13 cellular contexts compared by ENCODE assay signal in the genomic region with DNA sequence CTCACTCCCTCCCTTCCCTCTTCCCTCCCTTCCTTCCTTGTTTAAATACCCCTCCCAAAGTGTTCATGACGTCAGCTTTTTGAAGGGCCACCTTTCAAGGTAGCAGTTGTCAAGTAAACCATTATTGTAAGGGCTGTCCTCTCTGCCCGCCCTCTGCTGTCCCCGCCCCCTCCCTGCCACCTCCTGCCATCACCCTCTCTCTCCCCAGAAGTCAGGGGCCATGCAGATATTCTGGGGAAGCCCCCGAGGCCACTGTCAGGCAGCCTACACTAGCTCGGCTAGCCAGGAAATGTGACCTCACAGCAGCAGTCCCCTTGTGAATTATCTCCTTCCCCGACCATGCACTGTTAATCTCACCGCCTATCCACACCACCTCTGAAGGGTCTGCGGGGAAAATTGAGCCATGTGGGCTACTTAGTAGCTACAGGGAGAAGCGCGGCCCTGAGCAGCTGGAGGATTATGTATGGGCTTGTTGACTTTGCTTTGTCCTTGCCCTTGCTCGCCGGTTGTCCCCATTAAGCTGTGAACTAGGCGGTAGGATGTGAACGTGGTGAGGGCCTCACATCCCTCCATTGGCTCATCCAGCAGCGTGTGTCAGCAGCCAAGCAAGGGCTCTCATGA. TPM values are rescaled to one million over a fixed set of nuclear protein-coding genes. Genes with fewer than 3 reads are reported as not detected.
DNase-seq lines count a peak whose midpoint lies in the region; ATAC-seq and TF ChIP-seq lines count a peak whose summit lies in the region.
"Had no signal": no experiment of that assay in that cellular context is flagged by ENCODE, and none has a peak within 500 bp of the region (broad histone marks: within the 10 kb centered on the region; RNA-seq: fewer than 3 reads in every experiment).

No MANE protein-coding gene starts in this region.

- no peaks in the 10 kb centered on the region for H3K36me3 ChIP-seq in BE2C
- no peaks in the 10 kb centered on the region for H3K36me3 ChIP-seq in A673 (ENCODE audit: insufficient read depth, low read length, poor library complexity, severe bottlenecking)
- H3K36me3 ChIP-seq: transverse colon had no signal

- H3K4me3 ChIP-seq in BE2C (ENCODE audit: low read depth, low read length) (no peak overlapping the region), A673 (ENCODE audit: low read depth, low read length, poor library complexity, severe bottlenecking) (no peak overlapping the region)
- H3K4me3 ChIP-seq: transverse colon had no signal

- no peak overlapping the region for H2BK5ac ChIP-seq in H9 (ENCODE audit: insufficient read length, low read length)

- H3K4me3 Mint-ChIP-seq in H9, result no peak overlapping the region; a peak in 1 of 5 replicates
- H3K4me3 Mint-ChIP-seq: activated naive CD4-positive, alpha-beta T cell treated with anti-CD3 and anti-CD28 coated beads, Interleukin-2, amount 10 ng/mL, durations not matched to agents 7 days and 5 days had no signal

- DNase-seq in BE2C (peak; percentile 34), H9 (peak; percentile 77), NCI-H748 treated with DMSO at 0.1 percent for 48 hours (lab: John Stamatoyannopoulos, UW) (peak; percentile 29), left colon (no peak), activated gamma-delta T cell (lab: John Stamatoyannopoulos, UW) (no peak), HEK293T (ENCODE audit: extremely low spot score) (no peak), A673 (ENCODE audit: low spot score) (no peak)
- DNase-seq: activated naive CD4-positive, alpha-beta T cell treated with anti-CD3 and anti-CD28 coated beads, Interleukin-2, amount 10 ng/mL, durations not matched to agents 7 days and 5 days; C1 segment of cervical spinal cord; foreskin keratinocyte; NCI-H1930; transverse colon had no signal

- H3K9me3 ChIP-seq in BE2C, result no peaks in the 10 kb centered on the region; the same call in 1 of the 2 replicates
- H3K9me3 ChIP-seq in H9 (ENCODE audit: control insufficient read depth, low read depth, low read length), result no peaks in the 10 kb centered on the region
- H3K9me3 ChIP-seq in A673 (ENCODE audit: low read depth, low read length, poor library complexity, severe bottlenecking), result no peaks in the 10 kb centered on the region
- H3K9me3 ChIP-seq: transverse colon had no signal

- H3K4me1 ChIP-seq in BE2C, result no peaks in the 10 kb centered on the region
- H3K4me1 ChIP-seq in H9 (ENCODE audit: insufficient read depth, low read length), result peaks cover 2% of the 10 kb centered on the region; the same call in 1 of the 2 replicates
- no peaks in the 10 kb centered on the region for H3K4me1 ChIP-seq in A673 (ENCODE audit: insufficient read depth, low read length, poor library complexity, severe bottlenecking)

- H3K23me2 ChIP-seq in H9 (ENCODE audit: insufficient read length, low read depth, low read length, poor library complexity, severe bottlenecking), result no peaks in the 10 kb centered on the region

- H4K8ac ChIP-seq in H9 (replicated peaks; ENCODE audit: insufficient read length, low read depth, low read length), result no peak overlapping the region

- no peak overlapping the region for H3K56ac ChIP-seq in H9 (ENCODE audit: insufficient read length, low read depth, low read length)

- no CpG with 5 or more reads among the region's 15 CpGs for WGBS in H9 (ENCODE audit: extremely low coverage, insufficient read length, low lambda C conversion rate)

- no peaks in the 10 kb centered on the region for H3K9me3 Mint-ChIP-seq in H9
- H3K9me3 Mint-ChIP-seq: activated naive CD4-positive, alpha-beta T cell treated with anti-CD3 and anti-CD28 coated beads, Interleukin-2, amount 10 ng/mL, durations not matched to agents 7 days and 5 days had no signal

- no peak overlapping the region for H2BK120ac ChIP-seq in H9 (ENCODE audit: low read depth, low read length, poor library complexity, severe bottlenecking)

- peaks cover 46 to 71% of the 10 kb centered on the region in 2 experiments for H3K4me1 Mint-ChIP-seq in H9
- H3K4me1 Mint-ChIP-seq: activated naive CD4-positive, alpha-beta T cell treated with anti-CD3 and anti-CD28 coated beads, Interleukin-2, amount 10 ng/mL, durations not matched to agents 7 days and 5 days had no signal

- peaks cover 20% of the 10 kb centered on the region for H3K27me3 Mint-ChIP-seq in H9 (ENCODE audit: low read depth)

- H3T11ph ChIP-seq in H9 (ENCODE audit: low read length), result no peak overlapping the region

- intact Hi-C loops in left colon (cut with DNase I, micrococcal nuclease) (no loop called here), A673 (cut with micrococcal nuclease; ENCODE audit: unreplicated experiment) (no loop called here)

- no peak overlapping the region for H2BK15ac ChIP-seq in H9 (ENCODE audit: low read depth, low read length)

- H3K18ac ChIP-seq in H9 (ENCODE audit: insufficient read length, low read depth, low read length), result no peak overlapping the region

- H2BK20ac ChIP-seq in H9 (ENCODE audit: low read depth, low read length, poor library complexity, severe bottlenecking), result no peak overlapping the region

- TF ChIP-seq CTCF in BE2C (IDR thresholded peaks at IDR 0.05; ENCODE audit: low read depth, low read length) (no peak), H9 (conservative IDR thresholded peaks at IDR 0.05) (no peak), A673 (conservative IDR thresholded peaks at IDR 0.05; ENCODE audit: low read depth, low read length) (no peak)

- no peaks in the 10 kb centered on the region for H3K79me2 ChIP-seq in H9 (ENCODE audit: insufficient read depth, low read length)

- BruUV-seq in A673 (replicated peaks; lab: Mats Ljungman, UMichigan), result no TSS peak

- no peak overlapping the region for H3K4ac ChIP-seq in H9 (ENCODE audit: low read depth, low read length)

- H4K5ac ChIP-seq in H9 (ENCODE audit: insufficient read length, low read depth, low read length), result no peak overlapping the region

- peak overlapping the region; percentile 1 for H3K4me2 ChIP-seq in H9 (ENCODE audit: insufficient read depth, insufficient read length, low read length)

- peak; percentile 10 for ATAC-seq in left colon
- ATAC-seq in GM19324 (IDR thresholded peaks at IDR 0.05; ENCODE audit: low FRiP score, unreplicated experiment), result no peak
- ATAC-seq: foreskin keratinocyte had no signal

- peak overlapping the region; percentile 30 to 57 (median 53); a peak in 3 of 7 replicates for H3K27ac Mint-ChIP-seq in H9
- H3K27ac Mint-ChIP-seq: activated naive CD4-positive, alpha-beta T cell treated with anti-CD3 and anti-CD28 coated beads, Interleukin-2, amount 10 ng/mL, durations not matched to agents 7 days and 5 days had no signal

- no peaks in the 10 kb centered on the region for H4K20me1 ChIP-seq in H9 (ENCODE audit: control insufficient read depth, insufficient read depth, insufficient read length)

- no peak overlapping the region for H3K14ac ChIP-seq in H9 (ENCODE audit: insufficient read depth, low read length)

- no peak overlapping the region for H2BK12ac ChIP-seq in H9 (ENCODE audit: insufficient read length, low read depth, low read length)

- H3K79me1 ChIP-seq in H9 (ENCODE audit: insufficient read depth, low read depth, low read length, poor library complexity, severe bottlenecking), result no peaks in the 10 kb centered on the region

- H3K23ac ChIP-seq in H9 (ENCODE audit: insufficient read length, low read depth, low read length), result no peak overlapping the region

- H3K27ac ChIP-seq in H9 (ENCODE audit: insufficient read length, low read depth, low read length) (peak overlapping the region; percentile 0), A673 (ENCODE audit: low read depth, low read length, poor library complexity, severe bottlenecking) (no peak overlapping the region)
- H3K27ac ChIP-seq: foreskin keratinocyte, transverse colon had no signal

- H3K9ac ChIP-seq in H9 (ENCODE audit: extremely low read depth, insufficient read length, low read length), result no peak overlapping the region

- no peak overlapping the region for H2AK5ac ChIP-seq in H9 (ENCODE audit: insufficient read length, low read length)

- POLR2A ChIA-PET in HEK293T (lab: Yijun Ruan, JAX) (no interaction called here), A673 (lab: Charles Lee; ENCODE audit: low non-redundant PET) (no interaction called here)

- H4K91ac ChIP-seq in H9 (ENCODE audit: insufficient read length, low read depth, low read length), result no peak overlapping the region

- H3K36me3 Mint-ChIP-seq in H9 (ENCODE audit: insufficient read depth in 1 of 3, low read depth in 3 of 3), result no peaks in the 10 kb centered on the region
- H3K36me3 Mint-ChIP-seq: activated naive CD4-positive, alpha-beta T cell treated with anti-CD3 and anti-CD28 coated beads, Interleukin-2, amount 10 ng/mL, durations not matched to agents 7 days and 5 days had no signal

- H3K27me3 ChIP-seq in BE2C, result no peaks in the 10 kb centered on the region
- no peaks in the 10 kb centered on the region for H3K27me3 ChIP-seq in H9 (ENCODE audit: insufficient read depth, low read length)
- H3K27me3 ChIP-seq in A673 (replicated peaks; ENCODE audit: insufficient read depth, low read depth, low read length, poor library complexity), result peaks cover 28% of the 10 kb centered on the region
- H3K27me3 ChIP-seq: foreskin keratinocyte had no signal

- CTCF ChIA-PET in HEK293T (lab: Yijun Ruan, JAX) (interaction anchor here (0.6 kb wide), 1 partner anchor 37 kb away, joined by 4 read pairs; no protein-coding TSS in a partner anchor), A673 (lab: Charles Lee) (no interaction called here)

- no peak overlapping the region for H2AFZ ChIP-seq in H9 (ENCODE audit: low read length)

TF ChIP-seq in HEK293T, 16 proteins besides CTCF, POLR2A, EP300 and RAD21:
- TF ChIP-seq HDGF (IDR thresholded peaks at IDR 0.05; ENCODE audit: borderline replicate concordance) (no peak), ELF4 (IDR thresholded peaks at IDR 0.05) (no peak), BHLHE40 (IDR thresholded peaks at IDR 0.05; ENCODE audit: borderline replicate concordance) (no peak), L3MBTL2 (conservative IDR thresholded peaks at IDR 0.05) (no peak), FOXK2 (IDR thresholded peaks at IDR 0.05) (no peak)

RNA-seq across cellular contexts. Expression of a gene that starts 42.1 kb away (rescaled TPM):
- polyA plus RNA-seq in BE2C (2012; ENCODE audit: insufficient read depth, insufficient read length, low read depth), result 126 TPM
- total RNA-seq in H9 (2021) (210 and 214 TPM in 2 replicates), left colon (10 to 100 TPM; 65.6 to 69.9 TPM), A673 (2021) (271 and 294 TPM in 2 replicates)

Comparison
In these comparisons a context has a peak if more than half of its experiments do, and no peak if none do; other contexts are left out.
1. DNase-seq: peak in BE2C (single experiment), H9 (single experiment) and NCI-H748 treated with DMSO at 0.1 percent for 48 hours (single experiment); none in left colon (0 of 2), activated gamma-delta T cell (single experiment), HEK293T (single experiment) and A673 (single experiment).